Comparison of ENCODE assay signal across 1 cellular context in genomic region chr3:20930034-20930433, GRCh38.
TF ChIP-seq lines count a peak whose summit lies in the region.

No MANE protein-coding gene starts in this region.

TF ChIP-seq in endothelial cell of umbilical vein, 7 proteins besides CTCF, POLR2A, EP300 and RAD21 (continued from another document):
- TF ChIP-seq JUN (IDR thresholded peaks at IDR 0.05; ENCODE audit: borderline replicate concordance, insufficient read depth, insufficient read length, low read depth): no peak
- TF ChIP-seq FOS (IDR thresholded peaks at IDR 0.05; ENCODE audit: borderline replicate concordance, insufficient read depth, low read length): no peak
